Comparison of ENCODE assay signal across 12 cellular contexts in the genomic region with DNA sequence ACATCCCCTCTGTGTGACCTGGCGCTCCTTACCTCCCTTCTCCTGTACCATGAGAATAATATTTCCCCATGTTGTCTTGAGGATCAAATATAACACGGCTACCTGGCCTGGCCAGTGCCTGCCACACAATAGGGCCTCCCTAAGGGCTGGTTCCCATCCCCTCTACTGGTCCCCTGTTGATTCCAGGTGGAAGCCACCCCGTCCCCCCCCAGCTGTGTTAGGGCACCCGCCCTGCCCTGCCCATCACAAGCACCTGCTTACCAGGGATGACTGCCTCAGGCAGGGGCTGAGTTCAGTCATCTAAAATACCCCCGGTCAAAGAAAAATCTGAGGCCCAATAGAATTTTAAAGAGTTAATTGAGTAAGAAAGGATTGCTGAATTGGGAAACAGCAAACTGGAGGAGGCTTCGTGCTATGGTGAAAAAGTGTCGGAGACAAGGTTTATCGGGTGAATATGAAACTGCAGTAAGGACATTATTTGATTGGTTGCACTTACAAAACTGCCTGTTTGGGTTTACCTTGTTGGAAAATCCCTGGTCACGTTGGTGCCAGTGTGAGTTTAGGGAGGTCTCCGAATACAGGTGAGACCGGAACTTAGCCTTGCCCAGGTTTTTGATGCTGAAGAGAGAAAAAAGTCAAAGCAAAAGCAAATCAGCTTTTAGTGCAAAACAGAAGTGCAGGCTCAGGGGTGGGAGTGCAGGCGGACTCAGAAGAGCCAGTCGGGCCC. TPM values are rescaled to one million over a fixed set of nuclear protein-coding genes. Genes with fewer than 3 reads are reported as not detected.
DNase-seq lines count a peak whose midpoint lies in the region; ATAC-seq and TF ChIP-seq lines count a peak whose summit lies in the region.
"Had no signal": no experiment of that assay in that cellular context is flagged by ENCODE, and none has a peak within 500 bp of the region (broad histone marks: within the 10 kb centered on the region; RNA-seq: fewer than 3 reads in every experiment).

No MANE protein-coding gene starts in this region.

- H3K9ac ChIP-seq in iPS-20b (ENCODE audit: low read depth, low read length), result peak overlapping the region; percentile 49; the same call in 1 of the 2 replicates

- H3K4me1 ChIP-seq in iPS-20b (ENCODE audit: insufficient read depth, low read length) (peaks cover 25% of the 10 kb centered on the region), stomach (peaks cover 33 to 64% (median 45%) of the 10 kb centered on the region in 4 donors)

- intact Hi-C loops in stomach (cut with DNase I; ENCODE audit: low total_unique reads), result no loop called here

- TF ChIP-seq EP300 in stomach (IDR thresholded peaks at IDR 0.05), result no peak

- ATAC-seq in activated CD8-positive, alpha-beta memory T cell treated with anti-CD3 and anti-CD28 coated beads, Interleukin-2, amount 10 ng/mL, durations not matched to agents 7 days and 5 days, result no peak
- no peak for ATAC-seq in HG02798 (IDR thresholded peaks at IDR 0.05; ENCODE audit: poor library complexity, unreplicated experiment)

- H3K27ac Mint-ChIP-seq in activated T-cell treated with anti-CD3 and anti-CD28 coated beads, Interleukin-2, amount 50 U/mL, for 24 hours, result peak overlapping the region; percentile 86
- peak overlapping the region; percentile 89 for H3K27ac Mint-ChIP-seq in activated CD8-positive, alpha-beta memory T cell treated with anti-CD3 and anti-CD28 coated beads, Interleukin-2, amount 10 ng/mL, durations not matched to agents 7 days and 5 days

- 86 to 93% (median 88%) methylated on average over 13 of the region's 13 CpGs for WGBS in stomach, 5 donors

- no peaks in the 10 kb centered on the region for H3K27me3 Mint-ChIP-seq in activated T-cell treated with anti-CD3 and anti-CD28 coated beads, Interleukin-2, amount 50 U/mL, for 24 hours
- no peaks in the 10 kb centered on the region for H3K27me3 Mint-ChIP-seq in activated CD8-positive, alpha-beta memory T cell treated with anti-CD3 and anti-CD28 coated beads, Interleukin-2, amount 10 ng/mL, durations not matched to agents 7 days and 5 days
- H3K27me3 Mint-ChIP-seq: naive B cell had no signal

- H3K27me3 ChIP-seq in iPS-20b (ENCODE audit: insufficient read depth, low read length) (no peaks in the 10 kb centered on the region; the same call in 1 of the 2 replicates), stomach (no peaks in the 10 kb centered on the region)

- peaks cover 62% of the 10 kb centered on the region for H3K4me1 Mint-ChIP-seq in activated T-cell treated with anti-CD3 and anti-CD28 coated beads, Interleukin-2, amount 50 U/mL, for 24 hours (ENCODE audit: low read depth)
- H3K4me1 Mint-ChIP-seq in activated CD8-positive, alpha-beta memory T cell treated with anti-CD3 and anti-CD28 coated beads, Interleukin-2, amount 10 ng/mL, durations not matched to agents 7 days and 5 days, result peaks cover 61% of the 10 kb centered on the region

- no peaks in the 10 kb centered on the region for H3K9me3 Mint-ChIP-seq in activated T-cell treated with anti-CD3 and anti-CD28 coated beads, Interleukin-2, amount 50 U/mL, for 24 hours
- no peaks in the 10 kb centered on the region for H3K9me3 Mint-ChIP-seq in activated CD8-positive, alpha-beta memory T cell treated with anti-CD3 and anti-CD28 coated beads, Interleukin-2, amount 10 ng/mL, durations not matched to agents 7 days and 5 days (ENCODE audit: low read depth)
- H3K9me3 Mint-ChIP-seq: naive B cell had no signal

- TF ChIP-seq POLR2A in stomach (IDR thresholded peaks at IDR 0.05), result no peak

- peaks cover 90% of the 10 kb centered on the region for H3K36me3 Mint-ChIP-seq in activated T-cell treated with anti-CD3 and anti-CD28 coated beads, Interleukin-2, amount 50 U/mL, for 24 hours (ENCODE audit: low read depth)
- H3K36me3 Mint-ChIP-seq in activated CD8-positive, alpha-beta memory T cell treated with anti-CD3 and anti-CD28 coated beads, Interleukin-2, amount 10 ng/mL, durations not matched to agents 7 days and 5 days, result peaks cover 55% of the 10 kb centered on the region

- H3K27ac ChIP-seq in iPS-20b (ENCODE audit: low read length) (peak overlapping the region; percentile 41), stomach (peak overlapping the region in 4 of 5 donors; percentile 16 to 76 (median 70))

- TF ChIP-seq CTCF in stomach (IDR thresholded peaks at IDR 0.05), result no peak

- no peaks in the 10 kb centered on the region for H3K36me3 ChIP-seq in iPS-20b (ENCODE audit: insufficient read depth, low read depth, low read length)
- H3K36me3 ChIP-seq in stomach, result peaks cover 0 to 70% (median 54%) of the 10 kb centered on the region in 4 donors

- DNase-seq in activated T-cell treated with anti-CD3 and anti-CD28 coated beads, Interleukin-2, amount 50 U/mL, for 24 hours, result no peak
- no peak for DNase-seq in activated T-cell treated with anti-CD3 and anti-CD28 coated beads, Interleukin-2, amount 50 U/mL, for 1 hour
- no peak for DNase-seq in activated CD8-positive, alpha-beta memory T cell treated with anti-CD3 and anti-CD28 coated beads, Interleukin-2, amount 10 ng/mL, durations not matched to agents 7 days and 5 days
- DNase-seq in stomach (no peak), HuH-7.5 (ENCODE audit: low spot score) (no peak), NCI-H526 treated with DMSO at 0.1 percent for 48 hours (lab: John Stamatoyannopoulos, UW) (no peak)
- DNase-seq: dermis blood vessel endothelial cell, HCEC 1CT, naive B cell, NCI-H524 treated with DMSO at 0.1 percent for 48 hours had no signal

- CTCF ChIA-PET in activated CD8-positive, alpha-beta memory T cell treated with anti-CD3 and anti-CD28 coated beads, Interleukin-2, amount 10 ng/mL, durations not matched to agents 7 days and 5 days (lab: Charles Lee), result interaction anchor here (1.0 to 2.2 kb wide), 3 partner anchors 18 to 29 kb away, joined by 3 to 8 read pairs (median 5); partner anchors contain the start of gene APOL2

- no peak overlapping the region for H3K4me3 ChIP-seq in iPS-20b (ENCODE audit: low read length)
- H3K4me3 ChIP-seq in stomach, result no peak overlapping the region

- peak overlapping the region; percentile 35 for H3K4me3 Mint-ChIP-seq in activated T-cell treated with anti-CD3 and anti-CD28 coated beads, Interleukin-2, amount 50 U/mL, for 24 hours
- H3K4me3 Mint-ChIP-seq in activated CD8-positive, alpha-beta memory T cell treated with anti-CD3 and anti-CD28 coated beads, Interleukin-2, amount 10 ng/mL, durations not matched to agents 7 days and 5 days, result peak overlapping the region; percentile 55

- H3K9me3 ChIP-seq in iPS-20b (ENCODE audit: insufficient read depth, low read depth, low read length), result no peaks in the 10 kb centered on the region
- H3K9me3 ChIP-seq in stomach, result no peaks in the 10 kb centered on the region

RNA-seq across cellular contexts. Expression of gene APOL1, which starts 5.2 kb away (rescaled TPM):
- total RNA-seq in activated CD8-positive, alpha-beta memory T cell treated with anti-CD3 and anti-CD28 coated beads, Interleukin-2, amount 10 ng/mL, durations not matched to agents 7 days and 5 days, result 10 to 100 TPM; 55.6 to 61.6 TPM
- 10 to 100 TPM in 4 of 5 donors, 1 to 10 TPM in 1; 5.2 to 87.5 (median 38.2) TPM for total RNA-seq in stomach
- 10 to 100 TPM in 2 of 3 donors, 1 to 10 TPM in 1; 7.3 to 58.1 (median 38.9) TPM for polyA plus RNA-seq in stomach

RNA-seq across cellular contexts. Expression of gene APOL2, which starts 18.8 kb away (rescaled TPM):
- total RNA-seq in activated CD8-positive, alpha-beta memory T cell treated with anti-CD3 and anti-CD28 coated beads, Interleukin-2, amount 10 ng/mL, durations not matched to agents 7 days and 5 days, result 10 to 100 TPM; 82.6 to 86.4 TPM
- 100 to 1,000 TPM in 1 of 5 donors, 10 to 100 TPM in 4; 11.6 to 101 (median 44.9) TPM for total RNA-seq in stomach
- polyA plus RNA-seq in stomach, result 10 to 100 TPM; 18.8 to 36.9 (median 20.7) TPM

RNA-seq across cellular contexts. Expression of gene APOL4, which starts 56.5 kb away (rescaled TPM):
- 10 to 100 TPM; 17.0 to 22.6 TPM for total RNA-seq in activated CD8-positive, alpha-beta memory T cell treated with anti-CD3 and anti-CD28 coated beads, Interleukin-2, amount 10 ng/mL, durations not matched to agents 7 days and 5 days
- 10 to 100 TPM in 1 of 5 donors, 1 to 10 TPM in 2, not detected in 2; 1.2 to 13.2 (median 3.6) TPM for total RNA-seq in stomach
- 10 to 100 TPM in 1 of 3 donors, 1 to 10 TPM in 2; 8.2 to 12.7 (median 9.7) TPM for polyA plus RNA-seq in stomach
